In genomic region chr6:96015791-96016776, GRCh38 we compare ENCODE assay signal across 9 cellular contexts. TPM values are rescaled to one million over a fixed set of nuclear protein-coding genes. Genes with fewer than 3 reads are reported as not detected.
DNase-seq lines count a peak whose midpoint lies in the region; ATAC-seq and TF ChIP-seq lines count a peak whose summit lies in the region.
"Had no signal": no experiment of that assay in that cellular context is flagged by ENCODE, and none has a peak within 500 bp of the region (broad histone marks: within the 10 kb centered on the region; RNA-seq: fewer than 3 reads in every experiment).

TSS of gene FUT9 (plus strand) at chr6:96015974. CDS start at chr6:96203156, 187,182 bp downstream.

- H3K36me3 Mint-ChIP-seq in CD14-positive monocyte, result no peaks in the 10 kb centered on the region

- H3K4me3 Mint-ChIP-seq in CD14-positive monocyte, result peak within 1 kb of the TSS in 1 of 2 donors; percentile 55

- intact Hi-C loops in sigmoid colon (cut with DNase I) (no loop called here), CD14-positive monocyte (cut with micrococcal nuclease) (no loop called here)

- H3K9me3 ChIP-seq in NT2/D1 (ENCODE audit: insufficient read depth, low read length) (no peaks in the 10 kb centered on the region), iPS DF 6.9 (ENCODE audit: control insufficient read depth, insufficient read depth, low read length) (no peaks in the 10 kb centered on the region), sigmoid colon (no peaks in the 10 kb centered on the region)

- H3K27ac Mint-ChIP-seq in CD14-positive monocyte, result peak within 1 kb of the TSS in 1 of 7 donors; percentile 31

- ATAC-seq in HG03571 (IDR thresholded peaks at IDR 0.05; ENCODE audit: unreplicated experiment), result no peak
- ATAC-seq: PC-3 had no signal

- peak within 1 kb of the TSS; percentile 55; the same call in 1 of the 2 replicates for H3K9ac ChIP-seq in KMS-11
- peak within 1 kb of the TSS; percentile 74 for H3K9ac ChIP-seq in NT2/D1 (ENCODE audit: insufficient read length, low read depth)

- peak; percentile 48 for DNase-seq in NT2/D1 (ENCODE audit: low read depth, low spot score)
- peak; percentile 54 for DNase-seq in iPS DF 6.9 (ENCODE audit: low read depth, low spot score)
- DNase-seq in sigmoid colon, result peak; percentile 73
- no peak for DNase-seq in GM19240 (ENCODE audit: insufficient read length, low spot score)
- no peak for DNase-seq in brain microvascular endothelial cell
- no peak for DNase-seq in CD14-positive monocyte (ENCODE audit: low spot score)
- DNase-seq: PC-3 had no signal

- peak within 1 kb of the TSS; percentile 41 for H2AFZ ChIP-seq in KMS-11 (ENCODE audit: low read depth)

- no CpG with 5 or more reads among the region's 54 CpGs for WGBS in iPS DF 6.9 (ENCODE audit: insufficient coverage, insufficient read length)
- whole genome bisulfite sequencing in sigmoid colon, 2 donors, result 4 to 14% methylated on average over 54 of the region's 54 CpGs

- H3K79me2 ChIP-seq in KMS-11 (ENCODE audit: insufficient read depth, low read depth), result no peaks in the 10 kb centered on the region

- no peaks in the 10 kb centered on the region for H3K4me1 Mint-ChIP-seq in CD14-positive monocyte

- TF ChIP-seq POLR2A in sigmoid colon (IDR thresholded peaks at IDR 0.05), result no peak

- peaks cover 0 to 7% (median 0%) of the 10 kb centered on the region in 7 donors for H3K9me3 Mint-ChIP-seq in CD14-positive monocyte

- in situ Hi-C loops in brain microvascular endothelial cell (cut with HindIII; ENCODE audit: low pct_ligation_motif_present, low sequenced_read_pairs), result no loop called here

- H3K27me3 ChIP-seq in KMS-11 (ENCODE audit: insufficient read depth, low read depth), result no peaks in the 10 kb centered on the region
- peaks cover 27% of the 10 kb centered on the region for H3K27me3 ChIP-seq in NT2/D1 (ENCODE audit: insufficient read depth, insufficient read length)
- H3K27me3 ChIP-seq in iPS DF 6.9 (ENCODE audit: control insufficient read depth, insufficient read depth, low read length), result peaks cover 1% of the 10 kb centered on the region; the same call in 1 of the 2 replicates
- peaks cover 0 to 18% (median 0%) of the 10 kb centered on the region in 3 donors for H3K27me3 ChIP-seq in sigmoid colon
- no peaks in the 10 kb centered on the region for H3K27me3 ChIP-seq in brain microvascular endothelial cell (replicated peaks)

- no peak for TF ChIP-seq EP300 in sigmoid colon (IDR thresholded peaks at IDR 0.05)

- no peak for TF ChIP-seq CTCF in KMS-11 (conservative IDR thresholded peaks at IDR 0.05; ENCODE audit: low read depth, low read length)
- TF ChIP-seq CTCF in sigmoid colon (IDR thresholded peaks at IDR 0.05), result no peak
- TF ChIP-seq CTCF in brain microvascular endothelial cell (IDR thresholded peaks at IDR 0.05; ENCODE audit: low read depth, low read length, missing control alignments), result no peak
- no peak for TF ChIP-seq CTCF in CD14-positive monocyte (IDR thresholded peaks at IDR 0.05)

- no peak within 1 kb of the TSS for H3K4me2 ChIP-seq in KMS-11

- H3K4me1 ChIP-seq in KMS-11 (ENCODE audit: low read depth, poor library complexity, severe bottlenecking), result no peaks in the 10 kb centered on the region
- no peaks in the 10 kb centered on the region for H3K4me1 ChIP-seq in NT2/D1 (ENCODE audit: insufficient read depth, insufficient read length)
- H3K4me1 ChIP-seq in iPS DF 6.9 (ENCODE audit: control insufficient read depth, insufficient read depth, low read length), result no peaks in the 10 kb centered on the region
- H3K4me1 ChIP-seq in sigmoid colon, result peaks cover 0 to 14% (median 0%) of the 10 kb centered on the region in 4 donors

- no peaks in the 10 kb centered on the region for H4K20me1 ChIP-seq in KMS-11 (ENCODE audit: insufficient read depth)

- H3K27ac ChIP-seq in KMS-11 (peak within 1 kb of the TSS; percentile 42; the same call in 1 of the 2 replicates), iPS DF 6.9 (ENCODE audit: low read length) (no peak within 1 kb of the TSS), sigmoid colon (peak within 1 kb of the TSS in 3 of 4 donors; percentile 21 to 65 (median 34)), brain microvascular endothelial cell (no peak within 1 kb of the TSS)

- H3K27me3 Mint-ChIP-seq in CD14-positive monocyte (ENCODE audit: low read depth in 3 of 3), result peaks cover 22 to 27% (median 23%) of the 10 kb centered on the region in 3 donors

- H3K4me3 ChIP-seq in KMS-11 (IDR thresholded peaks at IDR 0.05; ENCODE audit: insufficient read depth, low read depth, low read length) (no peak within 1 kb of the TSS), NT2/D1 (ENCODE audit: insufficient read length, low read depth) (peak within 1 kb of the TSS; percentile 72), iPS DF 6.9 (ENCODE audit: low read length) (peak within 1 kb of the TSS; percentile 62; the same call in 1 of the 2 replicates), sigmoid colon (peak within 1 kb of the TSS; percentile 35 to 54 (median 50)), brain microvascular endothelial cell (ENCODE audit: low read depth, low read length) (no peak within 1 kb of the TSS)

- H3K36me3 ChIP-seq in KMS-11 (ENCODE audit: insufficient read depth) (no peaks in the 10 kb centered on the region), NT2/D1 (ENCODE audit: insufficient read depth, insufficient read length, low read length) (no peaks in the 10 kb centered on the region), iPS DF 6.9 (ENCODE audit: control insufficient read depth, insufficient read depth, low read length) (no peaks in the 10 kb centered on the region), sigmoid colon (no peaks in the 10 kb centered on the region), brain microvascular endothelial cell (replicated peaks) (no peaks in the 10 kb centered on the region)

RNA-seq across cellular contexts. Expression of gene FUT9, which starts in this region (rescaled TPM):
- total RNA-seq in sigmoid colon, result 1 to 10 TPM in 2 of 4 donors, under 1 TPM in 2; 0.54 to 2.1 (median 0.85) TPM
- polyA plus RNA-seq in sigmoid colon (under 1 TPM in 1 of 3 donors, not detected in 2; 0.01 TPM), CD14-positive monocyte (not detected)

Comparison
In these comparisons a context has a peak if more than half of its experiments do, and no peak if none do; other contexts are left out.
1. H3K27ac ChIP-seq: peak in KMS-11 (single experiment) and sigmoid colon (3 of 4); none in iPS DF 6.9 (single experiment) and brain microvascular endothelial cell (single experiment).
2. H3K4me3 ChIP-seq: peak in NT2/D1 (single experiment), iPS DF 6.9 (single experiment) and sigmoid colon (4 of 4); none in KMS-11 (single experiment) and brain microvascular endothelial cell (single experiment).
3. DNase-seq: peak in NT2/D1 (single experiment), iPS DF 6.9 (single experiment) and sigmoid colon (single experiment); none in GM19240 (single experiment), brain microvascular endothelial cell (single experiment) and CD14-positive monocyte (single experiment).